Comparison of ENCODE assay signal across 8 cellular contexts in the genomic region with DNA sequence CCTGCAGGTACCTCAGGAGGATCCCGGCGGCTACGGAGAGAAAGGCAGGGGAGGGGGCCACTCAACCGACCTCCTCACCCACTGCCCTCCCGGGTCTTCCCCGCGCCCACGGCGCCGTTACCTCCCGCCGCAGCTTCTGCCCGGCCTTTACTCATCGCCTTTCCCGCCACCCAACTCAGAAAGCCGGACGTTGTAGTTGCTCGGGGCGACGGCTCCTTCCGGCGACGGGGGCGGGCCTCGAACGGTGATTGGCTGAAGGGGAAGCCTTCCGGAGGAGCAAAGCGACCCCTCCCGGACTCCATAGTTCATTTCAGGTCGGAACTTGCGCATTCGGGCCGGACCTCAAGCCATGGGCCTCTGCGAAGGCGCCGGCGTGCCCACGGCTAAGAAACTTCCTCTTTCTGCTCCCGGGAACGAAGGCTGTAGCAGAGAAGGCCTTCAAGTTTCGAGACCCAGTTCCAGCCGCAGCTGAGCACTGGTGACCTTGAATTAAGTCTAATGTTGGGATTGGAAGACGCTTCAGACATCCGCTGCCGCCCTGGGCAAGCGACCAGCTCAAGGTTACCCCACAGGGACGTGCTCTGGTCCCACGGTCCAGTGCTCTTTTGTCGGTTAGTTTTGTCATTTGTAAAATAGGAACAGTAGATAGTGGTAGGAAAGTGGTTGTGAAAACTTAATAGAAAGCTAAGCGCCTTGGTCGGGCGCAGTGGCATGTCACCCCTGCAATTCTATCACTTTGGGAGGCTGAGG. TPM values are rescaled to one million over a fixed set of nuclear protein-coding genes. Genes with fewer than 3 reads are reported as not detected.
DNase-seq lines count a peak whose midpoint lies in the region; FAIRE-seq and TF ChIP-seq lines count a peak whose summit lies in the region.

A gene with protein sequence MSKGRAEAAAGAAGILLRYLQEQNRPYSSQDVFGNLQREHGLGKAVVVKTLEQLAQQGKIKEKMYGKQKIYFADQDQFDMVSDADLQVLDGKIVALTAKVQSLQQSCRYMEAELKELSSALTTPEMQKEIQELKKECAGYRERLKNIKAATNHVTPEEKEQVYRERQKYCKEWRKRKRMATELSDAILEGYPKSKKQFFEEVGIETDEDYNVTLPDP (minus strand): TSS at position 198 of the 750 bp plus-strand sequence. CDS start 43 bp downstream, at position 155.

- no CpG with 5 or more reads among the region's 52 CpGs for WGBS in neuronal stem cell (ENCODE audit: extremely low coverage in 2 of 2, insufficient read length in 2 of 2, insufficient replicate concordance in 1 of 2), 2 donors

- peak within 1 kb of the TSS; percentile 29 for H3K23ac ChIP-seq in neuronal stem cell (ENCODE audit: low read depth, low read length, poor library complexity)

- H4K91ac ChIP-seq in neuronal stem cell (ENCODE audit: low read depth, low read length, poor library complexity), result no peak within 1 kb of the TSS

- H3K27ac ChIP-seq in neuronal stem cell (replicated peaks; ENCODE audit: low read length), result peak within 1 kb of the TSS; percentile 60
- peak within 1 kb of the TSS; percentile 86 for H3K27ac ChIP-seq in subcutaneous abdominal adipose tissue (ENCODE audit: low read depth, low read length)

- no peak within 1 kb of the TSS for H2BK12ac ChIP-seq in neuronal stem cell (ENCODE audit: low read length)

- H2AK5ac ChIP-seq in neuronal stem cell (ENCODE audit: low read depth, low read length), result no peak within 1 kb of the TSS

- no peak within 1 kb of the TSS for H3K4ac ChIP-seq in neuronal stem cell (ENCODE audit: low read length)

- no peak within 1 kb of the TSS for H4K8ac ChIP-seq in neuronal stem cell (ENCODE audit: low read depth, low read length)

- peak within 1 kb of the TSS; percentile 2 for H2BK5ac ChIP-seq in neuronal stem cell (ENCODE audit: low read length)

- peak; percentile 73 for TF ChIP-seq POLR2A in NB4 (IDR thresholded peaks at IDR 0.05; ENCODE audit: extremely low read depth, insufficient read length)

- H3K4me1 ChIP-seq in neuronal stem cell (ENCODE audit: control insufficient read depth in 2 of 2, insufficient read depth in 1 of 2, low read depth in 1 of 2, low read length in 2 of 2), result peaks cover 0 to 12% of the 10 kb centered on the region in 2 donors
- peaks cover 7 to 22% (median 19%) of the 10 kb centered on the region in 5 donors for H3K4me1 ChIP-seq in subcutaneous abdominal adipose tissue (ENCODE audit: control insufficient read depth in 5 of 5, insufficient read depth in 5 of 5, low read length in 5 of 5)

- peak; percentile 57 for TF ChIP-seq CTCF in GM06990 (IDR thresholded peaks at IDR 0.05; ENCODE audit: insufficient read depth, low read length, poor library complexity, severe bottlenecking)
- peak; percentile 34 for TF ChIP-seq CTCF in NB4 (IDR thresholded peaks at IDR 0.05; ENCODE audit: low read depth, low read length)

- H3K4me2 ChIP-seq in neuronal stem cell (ENCODE audit: insufficient read depth, low read length, poor library complexity, severe bottlenecking), result peak within 1 kb of the TSS; percentile 67

- no peak within 1 kb of the TSS for H2BK120ac ChIP-seq in neuronal stem cell (ENCODE audit: low read depth, low read length)

- DNase-seq in GM06990 (ENCODE audit: extremely low read depth, insufficient read length), result peak; percentile 94
- peak; percentile 96 for DNase-seq in HEK293T (ENCODE audit: extremely low spot score)
- DNase-seq in NB4 (ENCODE audit: low read depth), result peak; percentile 97
- DNase-seq in SK-N-DZ (ENCODE audit: low spot score), result peak; percentile 95
- peak; percentile 95 for DNase-seq in activated naive CD4-positive, alpha-beta T cell treated with Interleukin-2 at 50 U/mL for 16 hours
- peak; percentile 90 to 99 for DNase-seq in frontal cortex (ENCODE audit: low spot score in 2 of 2)
- DNase-seq in neuronal stem cell (ENCODE audit: low spot score), result peak; percentile 88

- H3K79me1 ChIP-seq in neuronal stem cell (ENCODE audit: low read depth, low read length), result peaks cover 3% of the 10 kb centered on the region

- no peaks in the 10 kb centered on the region for H3K27me3 ChIP-seq in GM06990 (replicated peaks; ENCODE audit: control insufficient read depth, insufficient read depth, low read length)
- no peaks in the 10 kb centered on the region for H3K27me3 ChIP-seq in neuronal stem cell (ENCODE audit: control insufficient read depth in 3 of 3, insufficient read depth in 3 of 3, low read depth in 1 of 3, low read length in 3 of 3)
- H3K27me3 ChIP-seq in subcutaneous abdominal adipose tissue (ENCODE audit: control insufficient read depth in 5 of 5, insufficient read depth in 4 of 5, low read length in 5 of 5), result no peaks in the 10 kb centered on the region

- no peak within 1 kb of the TSS for H3K14ac ChIP-seq in neuronal stem cell (ENCODE audit: low read length)

- H2BK15ac ChIP-seq in neuronal stem cell (ENCODE audit: low read length), result no peak within 1 kb of the TSS

- H3K9me3 ChIP-seq in neuronal stem cell (replicated peaks in 1 of 2; ENCODE audit: control insufficient read depth in 2 of 2, insufficient read depth in 1 of 2, low read depth in 1 of 2, low read length in 2 of 2), result peaks cover 0 to 1% of the 10 kb centered on the region in 2 donors
- H3K9me3 ChIP-seq in subcutaneous abdominal adipose tissue (ENCODE audit: control insufficient read depth in 5 of 5, low read length in 5 of 5), result no peaks in the 10 kb centered on the region

- FAIRE-seq in frontal cortex (lab: Jason Lieb, UNC), result no peak

- H3K4me3 ChIP-seq in GM06990 (replicated peaks; ENCODE audit: low read depth, low read length), result peak within 1 kb of the TSS; percentile 94
- peak within 1 kb of the TSS; percentile 96 for H3K4me3 ChIP-seq in NB4 (ENCODE audit: low read depth, low read length)
- H3K4me3 ChIP-seq in neuronal stem cell (ENCODE audit: low read length in 2 of 2), result peak within 1 kb of the TSS; percentile 92 to 98
- peak within 1 kb of the TSS; percentile 70 to 93 (median 82) for H3K4me3 ChIP-seq in subcutaneous abdominal adipose tissue (ENCODE audit: low read depth in 1 of 5, low read length in 5 of 5)

- CTCF ChIA-PET in HEK293T (lab: Yijun Ruan, JAX), result interaction anchor here (0.6 to 3.5 kb wide), 31 partner anchors 8 to 361 kb away, joined by 3 to 43 read pairs (median 4); a partner anchor contains a TSS

- peak within 1 kb of the TSS; percentile 94 for H3K9ac ChIP-seq in neuronal stem cell (ENCODE audit: low read depth, low read length, poor library complexity)
- H3K9ac ChIP-seq in subcutaneous abdominal adipose tissue (ENCODE audit: low read length in 5 of 5), result peak within 1 kb of the TSS; percentile 76 to 98 (median 89)

- peak within 1 kb of the TSS; percentile 85 for H3K18ac ChIP-seq in neuronal stem cell (ENCODE audit: low read length)

- H3K36me3 ChIP-seq in GM06990 (ENCODE audit: control insufficient read depth, insufficient read depth, low read length) (peaks cover 36% of the 10 kb centered on the region), neuronal stem cell (replicated peaks in 1 of 2; ENCODE audit: control insufficient read depth in 2 of 2, insufficient read depth in 2 of 2, low read length in 2 of 2) (peaks cover 35 to 78% of the 10 kb centered on the region in 2 donors), subcutaneous abdominal adipose tissue (ENCODE audit: control insufficient read depth in 5 of 5, insufficient read depth in 5 of 5, low read length in 5 of 5) (peaks cover 13 to 64% (median 54%) of the 10 kb centered on the region in 5 donors)

- H2AFZ ChIP-seq in neuronal stem cell (ENCODE audit: low read length), result peak within 1 kb of the TSS; percentile 94

- POLR2A ChIA-PET in HEK293T (lab: Yijun Ruan, JAX), result interaction anchor here (0.6 to 6.4 kb wide), 26 partner anchors 8 to 246 kb away, joined by 3 to 122 read pairs (median 6); a partner anchor contains a TSS

TF ChIP-seq in HEK293T, 16 proteins besides CTCF, POLR2A, EP300 and RAD21:
- TF ChIP-seq BHLHE40 (IDR thresholded peaks at IDR 0.05; ENCODE audit: borderline replicate concordance) (no peak), L3MBTL2 (conservative IDR thresholded peaks at IDR 0.05) (peak; percentile 61), ELF4 (IDR thresholded peaks at IDR 0.05) (0 out of 2 replicates have a peak, but pooled peaks have one; percentile 49)

RNA-seq across cellular contexts. Expression of the gene that starts here (rescaled TPM):
- polyA plus RNA-seq in SK-N-DZ (2014; cell fraction: cytosol; rRNA removed), result 49.3 and 53.6 TPM in 2 replicates
- polyA plus RNA-seq in SK-N-DZ (2014; cell fraction: nucleus; rRNA removed), result 83.5 and 85.1 TPM in 2 replicates
- total RNA-seq in frontal cortex, result 4.5 TPM
- 27.2 TPM for polyA plus RNA-seq in neuronal stem cell (2013, experiment 1 of 2)
- polyA plus RNA-seq in neuronal stem cell (2013, experiment 2 of 2), result 27.4 TPM

Comparison
In these comparisons a context has a peak if more than half of its experiments do, and no peak if none do; other contexts are left out.
1. Peak in every context shown above with its lines: DNase-seq, H3K4me3 ChIP-seq and H3K27ac ChIP-seq.